1 cellular context compared by ENCODE assay signal in the genomic region with DNA sequence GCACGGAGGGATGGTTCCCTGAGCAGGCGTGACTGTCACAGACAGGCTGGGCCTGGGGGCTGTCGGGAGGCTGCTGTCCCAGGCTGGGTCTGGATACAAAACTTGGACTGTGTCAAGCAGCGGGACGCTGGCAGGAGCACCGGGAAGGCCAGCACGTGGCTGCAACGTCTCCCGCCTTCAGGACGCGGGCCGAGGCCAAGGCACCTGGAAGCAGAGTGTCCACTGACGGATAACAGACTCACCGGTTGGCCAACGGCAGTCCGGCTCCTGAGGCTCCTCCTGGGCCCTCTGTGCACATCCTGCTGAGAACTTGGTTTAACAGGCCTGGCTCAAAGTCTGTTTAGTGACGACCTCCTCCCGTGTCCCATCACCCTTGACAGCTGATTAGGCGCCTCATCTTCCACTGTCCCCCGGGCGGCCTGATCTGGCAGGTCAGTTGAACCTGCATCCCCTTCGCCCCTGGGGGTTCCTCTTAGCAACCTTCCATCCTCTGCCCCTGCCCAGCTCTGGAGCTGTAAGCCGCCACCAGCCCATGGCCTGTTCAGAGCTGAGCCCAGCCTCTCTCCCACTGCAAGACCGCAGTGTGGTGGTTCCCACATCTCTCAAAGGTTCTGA.
TF ChIP-seq lines count a peak whose summit lies in the region.

No MANE protein-coding gene starts in this region.

TF ChIP-seq in HepG2, 621 proteins besides CTCF, POLR2A, EP300 and RAD21:
- TF ChIP-seq, protein P1, sequence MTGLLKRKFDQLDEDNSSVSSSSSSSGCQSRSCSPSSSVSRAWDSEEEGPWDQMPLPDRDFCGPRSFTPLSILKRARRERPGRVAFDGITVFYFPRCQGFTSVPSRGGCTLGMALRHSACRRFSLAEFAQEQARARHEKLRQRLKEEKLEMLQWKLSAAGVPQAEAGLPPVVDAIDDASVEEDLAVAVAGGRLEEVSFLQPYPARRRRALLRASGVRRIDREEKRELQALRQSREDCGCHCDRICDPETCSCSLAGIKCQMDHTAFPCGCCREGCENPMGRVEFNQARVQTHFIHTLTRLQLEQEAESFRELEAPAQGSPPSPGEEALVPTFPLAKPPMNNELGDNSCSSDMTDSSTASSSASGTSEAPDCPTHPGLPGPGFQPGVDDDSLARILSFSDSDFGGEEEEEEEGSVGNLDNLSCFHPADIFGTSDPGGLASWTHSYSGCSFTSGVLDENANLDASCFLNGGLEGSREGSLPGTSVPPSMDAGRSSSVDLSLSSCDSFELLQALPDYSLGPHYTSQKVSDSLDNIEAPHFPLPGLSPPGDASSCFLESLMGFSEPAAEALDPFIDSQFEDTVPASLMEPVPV (CRISPR knock-in tag; IDR thresholded peaks at IDR 0.05), result no peak
- TF ChIP-seq BCL6 (CRISPR knock-in tag; IDR thresholded peaks at IDR 0.05) (no peak), ZBTB14 (CRISPR knock-in tag; IDR thresholded peaks at IDR 0.05) (no peak)
